Comparison of ENCODE assay signal across 27 cellular contexts in genomic region chr4:166073783-166074182, GRCh38.
"Had no signal": no experiment of that assay in that cellular context is flagged by ENCODE, and none has a peak within 500 bp of the region (broad histone marks: within the 10 kb centered on the region; RNA-seq: fewer than 3 reads in every experiment).

No MANE protein-coding gene starts in this region.

- H3K4me1 ChIP-seq: left ventricle myocardium inferior, suprapubic skin, tibial artery, upper lobe of right lung, uterus had no signal

- H3K4me3 ChIP-seq: left ventricle myocardium inferior, lung, ovary, skin epidermis, suprapubic skin, thoracic aorta, tibial artery, upper lobe of right lung, uterus had no signal

- ATAC-seq: left colon, natural killer cell, right cardiac atrium, sciatic nerve, upper lobe of right lung had no signal

- H3K36me3 ChIP-seq: left ventricle myocardium inferior, ovary, suprapubic skin, thoracic aorta, tibial artery, upper lobe of right lung, uterus had no signal

- FAIRE-seq: islet of Langerhans, kidney had no signal

- H3K9me3 ChIP-seq: left ventricle myocardium inferior, ovary, suprapubic skin, thoracic aorta, tibial artery, upper lobe of right lung, uterus had no signal

- DNase-seq: hypothalamus; immature natural killer cell; kidney; left colon; left ventricle myocardium inferior; mesendoderm; naive B cell; natural killer cell; nephron progenitor cell; ovary; retina; right cardiac atrium; stimulated activated CD4-positive, alpha-beta T cell treated with anti-CD3 and anti-CD28 coated beads, Interleukin-12 subunit alpha, Interleukin-12 subunit beta, amount 100 ng/mL, for 4 hours; stimulated activated CD4-positive, alpha-beta T cell treated with anti-CD3 and anti-CD28 coated beads, Interleukin-15, amount 100 ng/mL, for 24 hours; stimulated activated CD4-positive, alpha-beta T cell treated with anti-CD3 and anti-CD28 coated beads, Interleukin-2, amount 100 ng/mL, for 24 hours; stimulated activated CD4-positive, alpha-beta T cell treated with anti-CD3 and anti-CD28 coated beads, Interleukin-4, amount 100 ng/mL, for 1 hour; stimulated activated naive CD4-positive, alpha-beta T cell; tibial artery; trophoblast cell; upper lobe of right lung; uterus had no signal

- H3K27ac ChIP-seq: left ventricle myocardium inferior, ovary, skin epidermis, suprapubic skin, thoracic aorta, tibial artery, upper lobe of right lung, uterus had no signal

- H3K27me3 ChIP-seq: ovary, suprapubic skin, tibial artery, upper lobe of right lung, uterus had no signal
